In genomic region chr17:32495347-32496253, GRCh38 we compare ENCODE assay signal across 8 cellular contexts. TPM values are rescaled to one million over a fixed set of nuclear protein-coding genes. Genes with fewer than 3 reads are reported as not detected.
DNase-seq lines count a peak whose midpoint lies in the region; ATAC-seq, FAIRE-seq and TF ChIP-seq lines count a peak whose summit lies in the region.
"Had no signal": no experiment of that assay in that cellular context is flagged by ENCODE, and none has a peak within 500 bp of the region (broad histone marks: within the 10 kb centered on the region; RNA-seq: fewer than 3 reads in every experiment).

No MANE protein-coding gene starts in this region.

- peak; percentile 13 to 79 (median 58) for ATAC-seq in heart left ventricle
- ATAC-seq in GM21619 (IDR thresholded peaks at IDR 0.05; ENCODE audit: unreplicated experiment) = no peak
- ATAC-seq in HG03521 (IDR thresholded peaks at IDR 0.05; ENCODE audit: unreplicated experiment) = no peak

- 12 to 45% (median 34%) methylated on average over 11 to 46 of the region's 46 CpGs for WGBS in heart left ventricle, 4 donors

- H3K9me3 ChIP-seq in WERI-Rb-1 (ENCODE audit: severe bottlenecking) (no peaks in the 10 kb centered on the region), heart left ventricle (no peaks in the 10 kb centered on the region)

- peaks cover 3% of the 10 kb centered on the region; the same call in 1 of the 2 replicates for H3K36me3 ChIP-seq in WERI-Rb-1
- H3K36me3 ChIP-seq in heart left ventricle = peaks cover 0 to 4% (median 0%) of the 10 kb centered on the region in 9 donors

- TF ChIP-seq CTCF in WERI-Rb-1 (IDR thresholded peaks at IDR 0.05; ENCODE audit: low read depth, low read length) (no peak), heart left ventricle (IDR thresholded peaks at IDR 0.05) (no peak)

- no peak overlapping the region for H3K27ac ChIP-seq in WERI-Rb-1
- H3K27ac ChIP-seq in heart left ventricle = peak overlapping the region in 9 of 12 donors; percentile 18 to 78 (median 43)

- H3K27me3 ChIP-seq in WERI-Rb-1 (ENCODE audit: insufficient read depth, low read depth, severe bottlenecking) (no peaks in the 10 kb centered on the region), heart left ventricle (no peaks in the 10 kb centered on the region)

- peak; percentile 16 for FAIRE-seq in GM12891 (lab: Jason Lieb, UNC)
- FAIRE-seq: endometrium had no signal

- H3K4me3 ChIP-seq in WERI-Rb-1 (ENCODE audit: low read depth, low read length) = no peak overlapping the region
- H3K4me3 ChIP-seq in heart left ventricle = peak overlapping the region in 5 of 12 donors; percentile 6 to 18 (median 11)

- TF ChIP-seq POLR2A in GM12891 (IDR thresholded peaks at IDR 0.05; ENCODE audit: low read depth, low read length) (no peak), heart left ventricle (IDR thresholded peaks at IDR 0.05) (no peak)

- intact Hi-C loops in heart left ventricle (cut with DNase I) = loop anchor here in 2 of 10 donors (10.0 kb wide), 2 partner anchors 99 to 119 kb away; no protein-coding TSS in a partner anchor

- DNase-seq in GM12891 (ENCODE audit: insufficient read length, low spot score) (no peak), WERI-Rb-1 (peak; percentile 41), heart left ventricle (peak in 4 of 5 donors; percentile 45 to 79 (median 60)), renal cortical epithelial cell (ENCODE audit: low read depth) (peak; percentile 40), NCI-H1105 treated with DMSO at 0.1 percent for 48 hours (lab: John Stamatoyannopoulos, UW) (no peak)

- H3K4me1 ChIP-seq in heart left ventricle = peaks cover 0 to 50% (median 23%) of the 10 kb centered on the region in 12 donors

TF ChIP-seq in GM12891, 5 proteins besides CTCF, POLR2A, EP300 and RAD21:
- TF ChIP-seq POU2F2 (IDR thresholded peaks at IDR 0.05; ENCODE audit: low read depth, low read length) = no peak
- TF ChIP-seq PAX5 (IDR thresholded peaks at IDR 0.05; ENCODE audit: insufficient read depth, low read length, severe bottlenecking) = no peak
- no peak for TF ChIP-seq POLR2AphosphoS5 (IDR thresholded peaks at IDR 0.05; ENCODE audit: low read depth, low read length)
- TF ChIP-seq SPI1 (IDR thresholded peaks at IDR 0.05; ENCODE audit: low read depth, low read length) = no peak
- no peak for TF ChIP-seq TAF1 (IDR thresholded peaks at IDR 0.05; ENCODE audit: low read depth, low read length)

RNA-seq across cellular contexts. Expression of gene CDK5R1, which starts 8.8 kb away (rescaled TPM):
- polyA plus RNA-seq in GM12891 (2012; ENCODE audit: low read depth, missing spikeins) = 20.3 TPM
- total RNA-seq in heart left ventricle (1 to 10 TPM in 8 of 9 donors, under 1 TPM in 1; 1.00 to 2.9 (median 1.5) TPM), renal cortical epithelial cell (2.6 TPM in 2 replicates)
- polyA plus RNA-seq in heart left ventricle = 1 to 10 TPM in 1 of 2 donors, under 1 TPM in 1; 0.57 to 2.0 TPM

RNA-seq across cellular contexts. Expression of gene PSMD11, which starts 51.3 kb away (rescaled TPM):
- polyA plus RNA-seq in GM12891 (2012; ENCODE audit: low read depth, missing spikeins) = 71.8 TPM
- total RNA-seq in heart left ventricle (10 to 100 TPM; 52.7 to 94.8 (median 78.9) TPM), renal cortical epithelial cell (79.4 and 97.3 TPM in 2 replicates)
- polyA plus RNA-seq in heart left ventricle = 10 to 100 TPM; 63.1 to 66.7 TPM

Comparison
In these comparisons a context has a peak if more than half of its experiments do, and no peak if none do; other contexts are left out.
1. DNase-seq: peak in WERI-Rb-1 (single experiment), heart left ventricle (4 of 5) and renal cortical epithelial cell (single experiment); none in GM12891 (single experiment) and NCI-H1105 treated with DMSO at 0.1 percent for 48 hours (single experiment).
2. ATAC-seq: peak in heart left ventricle (4 of 4); none in GM21619 (single experiment) and HG03521 (single experiment).